ENCODE assay signal across 19 cellular contexts in genomic region chr5:60797482-60798153, GRCh38.
"Had no signal": no experiment of that assay in that cellular context is flagged by ENCODE, and none has a peak within 500 bp of the region (broad histone marks: within the 10 kb centered on the region; RNA-seq: fewer than 3 reads in every experiment).

No MANE protein-coding gene starts in this region.

- H3K36me3 ChIP-seq: adrenal gland, ascending aorta, brain microvascular endothelial cell, left lung, pancreas, thoracic aorta, upper lobe of right lung had no signal

- H3K4me1 ChIP-seq: adrenal gland, ascending aorta, foreskin keratinocyte, left lung, pancreas, upper lobe of right lung had no signal

- H3K27ac ChIP-seq: adrenal gland, ascending aorta, brain microvascular endothelial cell, foreskin keratinocyte, left lung, pancreas, thoracic aorta, upper lobe of right lung had no signal

- H3K9me3 ChIP-seq: adrenal gland, ascending aorta, left lung, pancreas, thoracic aorta, upper lobe of right lung had no signal

- H3K4me3 ChIP-seq: adrenal gland, ascending aorta, left lung, pancreas, thoracic aorta, upper lobe of right lung had no signal

- DNase-seq: activated CD4-positive, alpha-beta T cell treated with anti-CD3 and anti-CD28 coated beads, Interleukin-2, amount 50 U/mL, for 48 hours; activated CD8-positive, alpha-beta memory T cell treated with anti-CD3 and anti-CD28 coated beads, Interleukin-2, amount 50 U/mL, for 48 hours; activated naive CD4-positive, alpha-beta T cell; activated T-cell treated with anti-CD3 and anti-CD28 coated beads, Interleukin-2, amount 50 U/mL, for 4 hours; adrenal gland; brain microvascular endothelial cell; caudate nucleus; effector CD4-positive, alpha-beta T cell; foreskin keratinocyte; kidney glomerular epithelial cell; left lung; pancreas; right cardiac atrium; stimulated activated CD4-positive, alpha-beta T cell treated with anti-CD3 and anti-CD28 coated beads, Interleukin-4, amount 100 ng/mL, for 24 hours; stimulated activated naive CD4-positive, alpha-beta T cell treated with Interleukin-2 at 50 U/mL for 16 hours; T-helper 9 cell; upper lobe of right lung had no signal

- H3K27me3 ChIP-seq: adrenal gland, ascending aorta, brain microvascular endothelial cell, foreskin keratinocyte, left lung, pancreas, upper lobe of right lung had no signal

- ATAC-seq: activated T-cell treated with anti-CD3 and anti-CD28 coated beads, Interleukin-2, amount 50 U/mL, for 4 hours; foreskin keratinocyte; left lung; pancreas; right cardiac atrium; upper lobe of right lung had no signal
